ENCODE assay signal across 1 cellular context in the genomic region with DNA sequence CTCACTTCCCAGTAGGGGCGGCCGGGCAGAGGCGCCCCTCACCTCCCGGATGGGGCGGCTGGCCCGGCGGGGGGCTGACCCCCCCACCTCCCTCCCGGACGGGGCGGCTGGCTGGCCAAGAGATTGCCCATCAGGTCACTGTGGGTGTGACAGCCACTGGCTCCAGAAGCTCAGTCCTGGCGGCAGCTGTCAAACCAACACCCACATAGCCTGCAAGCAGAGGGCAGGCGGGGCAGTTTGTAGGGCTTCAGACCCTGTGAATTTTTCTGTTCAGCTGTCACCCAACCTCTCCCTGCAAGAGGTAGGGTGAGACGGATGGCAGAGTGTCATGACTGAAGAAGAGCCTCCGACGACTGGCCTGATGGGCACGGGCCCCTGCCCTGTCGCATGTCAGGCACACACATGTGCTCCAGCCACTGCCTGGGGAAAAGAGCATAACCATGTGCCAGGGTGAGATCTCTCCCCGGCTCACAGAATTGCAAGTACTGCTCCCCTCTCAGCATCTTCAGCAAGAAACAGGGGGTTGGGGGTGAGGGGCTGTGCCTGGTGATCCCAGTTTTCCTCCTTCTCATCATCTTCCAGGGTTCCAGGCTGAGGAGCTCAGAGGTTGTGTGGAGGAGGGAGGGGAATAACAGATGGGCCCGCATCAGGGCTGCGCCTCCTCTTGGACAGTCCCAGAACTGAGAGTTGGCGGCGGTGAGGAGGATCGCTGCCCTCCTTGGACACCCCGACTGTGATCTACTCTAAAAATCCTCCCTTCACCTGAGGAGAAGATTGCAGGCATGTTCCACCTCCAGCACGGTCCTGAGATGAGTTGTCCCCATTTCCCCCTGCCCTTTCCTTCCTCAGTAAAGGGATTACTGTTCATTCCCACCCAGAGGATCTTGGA.
TF ChIP-seq lines count a peak whose summit lies in the region.

No MANE protein-coding gene starts in this region.

TF ChIP-seq in K562, 482 proteins besides CTCF, POLR2A, EP300 and RAD21 (continued from another document):
- TF ChIP-seq, protein P1, sequence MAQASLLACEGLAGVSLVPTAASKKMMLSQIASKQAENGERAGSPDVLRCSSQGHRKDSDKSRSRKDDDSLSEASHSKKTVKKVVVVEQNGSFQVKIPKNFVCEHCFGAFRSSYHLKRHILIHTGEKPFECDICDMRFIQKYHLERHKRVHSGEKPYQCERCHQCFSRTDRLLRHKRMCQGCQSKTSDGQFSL (CRISPR knock-in tag; IDR thresholded peaks at IDR 0.05): 0 out of 2 replicates have a peak, but pooled peaks have one; percentile 23
- TF ChIP-seq, protein P1 (tag; IDR thresholded peaks at IDR 0.05): no peak
- TF ChIP-seq, protein P2, sequence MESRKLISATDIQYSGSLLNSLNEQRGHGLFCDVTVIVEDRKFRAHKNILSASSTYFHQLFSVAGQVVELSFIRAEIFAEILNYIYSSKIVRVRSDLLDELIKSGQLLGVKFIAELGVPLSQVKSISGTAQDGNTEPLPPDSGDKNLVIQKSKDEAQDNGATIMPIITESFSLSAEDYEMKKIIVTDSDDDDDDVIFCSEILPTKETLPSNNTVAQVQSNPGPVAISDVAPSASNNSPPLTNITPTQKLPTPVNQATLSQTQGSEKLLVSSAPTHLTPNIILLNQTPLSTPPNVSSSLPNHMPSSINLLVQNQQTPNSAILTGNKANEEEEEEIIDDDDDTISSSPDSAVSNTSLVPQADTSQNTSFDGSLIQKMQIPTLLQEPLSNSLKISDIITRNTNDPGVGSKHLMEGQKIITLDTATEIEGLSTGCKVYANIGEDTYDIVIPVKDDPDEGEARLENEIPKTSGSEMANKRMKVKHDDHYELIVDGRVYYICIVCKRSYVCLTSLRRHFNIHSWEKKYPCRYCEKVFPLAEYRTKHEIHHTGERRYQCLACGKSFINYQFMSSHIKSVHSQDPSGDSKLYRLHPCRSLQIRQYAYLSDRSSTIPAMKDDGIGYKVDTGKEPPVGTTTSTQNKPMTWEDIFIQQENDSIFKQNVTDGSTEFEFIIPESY (CRISPR knock-in tag; IDR thresholded peaks at IDR 0.05): peak; percentile 100
- TF ChIP-seq ETV5 (CRISPR knock-in tag; IDR thresholded peaks at IDR 0.05; ENCODE audit: low read depth) (no peak), PCBP1 (IDR thresholded peaks at IDR 0.05; ENCODE audit: low read depth, low read length, poor library complexity, severe bottlenecking) (no peak), NCOA1 (IDR thresholded peaks at IDR 0.05; ENCODE audit: low read depth) (no peak), RB1 (IDR thresholded peaks at IDR 0.05; ENCODE audit: low read depth) (peak; percentile 16; the same call in 1 of the 2 replicates), RBFOX2 (IDR thresholded peaks at IDR 0.05; ENCODE audit: low read depth, low read length) (no peak), ZFP1 (CRISPR knock-in tag; IDR thresholded peaks at IDR 0.05) (no peak), U2AF2 (optimal IDR thresholded peaks at IDR 0.05; ENCODE audit: low read depth, low read length) (no peak), CHD1 (IDR thresholded peaks at IDR 0.05; ENCODE audit: low read length) (no peak), NEUROD1 (IDR thresholded peaks at IDR 0.05; ENCODE audit: borderline replicate concordance, low read depth, low read length, partially characterized antibody) (peak; percentile 20), MCM5 (IDR thresholded peaks at IDR 0.05; ENCODE audit: low read depth) (no peak), BRD4 (IDR thresholded peaks at IDR 0.05) (no peak)
- TF ChIP-seq, protein P3, sequence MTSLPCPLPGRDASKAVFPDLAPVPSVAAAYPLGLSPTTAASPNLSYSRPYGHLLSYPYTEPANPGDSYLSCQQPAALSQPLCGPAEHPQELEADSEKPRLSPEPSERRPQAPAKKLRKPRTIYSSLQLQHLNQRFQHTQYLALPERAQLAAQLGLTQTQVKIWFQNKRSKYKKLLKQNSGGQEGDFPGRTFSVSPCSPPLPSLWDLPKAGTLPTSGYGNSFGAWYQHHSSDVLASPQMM (CRISPR knock-in tag; IDR thresholded peaks at IDR 0.05): no peak
- TF ChIP-seq, protein P4, sequence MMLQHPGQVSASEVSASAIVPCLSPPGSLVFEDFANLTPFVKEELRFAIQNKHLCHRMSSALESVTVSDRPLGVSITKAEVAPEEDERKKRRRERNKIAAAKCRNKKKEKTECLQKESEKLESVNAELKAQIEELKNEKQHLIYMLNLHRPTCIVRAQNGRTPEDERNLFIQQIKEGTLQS (IDR thresholded peaks at IDR 0.05): peak; percentile 23; the same call in 1 of the 2 replicates
- TF ChIP-seq, protein P4 (CRISPR knock-in tag; conservative IDR thresholded peaks at IDR 0.05): no peak
- TF ChIP-seq, protein P5, sequence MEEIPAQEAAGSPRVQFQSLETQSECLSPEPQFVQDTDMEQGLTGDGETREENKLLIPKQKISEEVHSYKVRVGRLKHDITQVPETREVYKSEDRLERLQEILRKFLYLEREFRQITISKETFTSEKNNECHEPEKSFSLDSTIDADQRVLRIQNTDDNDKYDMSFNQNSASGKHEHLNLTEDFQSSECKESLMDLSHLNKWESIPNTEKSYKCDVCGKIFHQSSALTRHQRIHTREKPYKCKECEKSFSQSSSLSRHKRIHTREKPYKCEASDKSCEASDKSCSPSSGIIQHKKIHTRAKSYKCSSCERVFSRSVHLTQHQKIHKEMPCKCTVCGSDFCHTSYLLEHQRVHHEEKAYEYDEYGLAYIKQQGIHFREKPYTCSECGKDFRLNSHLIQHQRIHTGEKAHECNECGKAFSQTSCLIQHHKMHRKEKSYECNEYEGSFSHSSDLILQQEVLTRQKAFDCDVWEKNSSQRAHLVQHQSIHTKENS (CRISPR knock-in tag; IDR thresholded peaks at IDR 0.05): no peak
- TF ChIP-seq, protein P6, sequence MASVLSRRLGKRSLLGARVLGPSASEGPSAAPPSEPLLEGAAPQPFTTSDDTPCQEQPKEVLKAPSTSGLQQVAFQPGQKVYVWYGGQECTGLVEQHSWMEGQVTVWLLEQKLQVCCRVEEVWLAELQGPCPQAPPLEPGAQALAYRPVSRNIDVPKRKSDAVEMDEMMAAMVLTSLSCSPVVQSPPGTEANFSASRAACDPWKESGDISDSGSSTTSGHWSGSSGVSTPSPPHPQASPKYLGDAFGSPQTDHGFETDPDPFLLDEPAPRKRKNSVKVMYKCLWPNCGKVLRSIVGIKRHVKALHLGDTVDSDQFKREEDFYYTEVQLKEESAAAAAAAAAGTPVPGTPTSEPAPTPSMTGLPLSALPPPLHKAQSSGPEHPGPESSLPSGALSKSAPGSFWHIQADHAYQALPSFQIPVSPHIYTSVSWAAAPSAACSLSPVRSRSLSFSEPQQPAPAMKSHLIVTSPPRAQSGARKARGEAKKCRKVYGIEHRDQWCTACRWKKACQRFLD (CRISPR knock-in tag; IDR thresholded peaks at IDR 0.05): no peak
- TF ChIP-seq, protein P7, sequence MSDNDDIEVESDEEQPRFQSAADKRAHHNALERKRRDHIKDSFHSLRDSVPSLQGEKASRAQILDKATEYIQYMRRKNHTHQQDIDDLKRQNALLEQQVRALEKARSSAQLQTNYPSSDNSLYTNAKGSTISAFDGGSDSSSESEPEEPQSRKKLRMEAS (CRISPR knock-in tag; IDR thresholded peaks at IDR 0.05): 0 out of 2 replicates have a peak, but pooled peaks have one; percentile 51
- TF ChIP-seq, protein P8, sequence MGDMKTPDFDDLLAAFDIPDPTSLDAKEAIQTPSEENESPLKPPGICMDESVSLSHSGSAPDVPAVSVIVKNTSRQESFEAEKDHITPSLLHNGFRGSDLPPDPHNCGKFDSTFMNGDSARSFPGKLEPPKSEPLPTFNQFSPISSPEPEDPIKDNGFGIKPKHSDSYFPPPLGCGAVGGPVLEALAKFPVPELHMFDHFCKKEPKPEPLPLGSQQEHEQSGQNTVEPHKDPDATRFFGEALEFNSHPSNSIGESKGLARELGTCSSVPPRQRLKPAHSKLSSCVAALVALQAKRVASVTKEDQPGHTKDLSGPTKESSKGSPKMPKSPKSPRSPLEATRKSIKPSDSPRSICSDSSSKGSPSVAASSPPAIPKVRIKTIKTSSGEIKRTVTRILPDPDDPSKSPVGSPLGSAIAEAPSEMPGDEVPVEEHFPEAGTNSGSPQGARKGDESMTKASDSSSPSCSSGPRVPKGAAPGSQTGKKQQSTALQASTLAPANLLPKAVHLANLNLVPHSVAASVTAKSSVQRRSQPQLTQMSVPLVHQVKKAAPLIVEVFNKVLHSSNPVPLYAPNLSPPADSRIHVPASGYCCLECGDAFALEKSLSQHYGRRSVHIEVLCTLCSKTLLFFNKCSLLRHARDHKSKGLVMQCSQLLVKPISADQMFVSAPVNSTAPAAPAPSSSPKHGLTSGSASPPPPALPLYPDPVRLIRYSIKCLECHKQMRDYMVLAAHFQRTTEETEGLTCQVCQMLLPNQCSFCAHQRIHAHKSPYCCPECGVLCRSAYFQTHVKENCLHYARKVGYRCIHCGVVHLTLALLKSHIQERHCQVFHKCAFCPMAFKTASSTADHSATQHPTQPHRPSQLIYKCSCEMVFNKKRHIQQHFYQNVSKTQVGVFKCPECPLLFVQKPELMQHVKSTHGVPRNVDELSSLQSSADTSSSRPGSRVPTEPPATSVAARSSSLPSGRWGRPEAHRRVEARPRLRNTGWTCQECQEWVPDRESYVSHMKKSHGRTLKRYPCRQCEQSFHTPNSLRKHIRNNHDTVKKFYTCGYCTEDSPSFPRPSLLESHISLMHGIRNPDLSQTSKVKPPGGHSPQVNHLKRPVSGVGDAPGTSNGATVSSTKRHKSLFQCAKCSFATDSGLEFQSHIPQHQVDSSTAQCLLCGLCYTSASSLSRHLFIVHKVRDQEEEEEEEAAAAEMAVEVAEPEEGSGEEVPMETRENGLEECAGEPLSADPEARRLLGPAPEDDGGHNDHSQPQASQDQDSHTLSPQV (IDR thresholded peaks at IDR 0.05): no peak
